In the genomic region with DNA sequence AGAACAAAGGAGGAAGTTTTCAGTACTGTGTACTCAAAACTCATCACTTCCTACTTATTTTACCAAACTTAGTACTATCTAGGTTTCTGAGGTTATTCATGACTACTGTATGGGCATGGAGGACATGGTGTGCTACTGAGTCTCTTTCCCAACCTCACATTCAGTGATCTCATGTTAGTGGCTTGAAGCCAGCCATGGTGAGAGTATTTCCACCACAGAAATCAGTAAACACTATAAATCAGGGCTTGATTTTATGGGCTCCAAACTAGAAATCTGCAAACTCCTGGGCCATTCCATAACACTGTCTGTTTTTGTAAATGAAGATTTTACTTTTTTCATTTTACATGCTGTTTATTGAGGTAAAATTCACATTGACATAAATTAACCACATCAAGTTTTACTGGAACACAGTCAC, we compare ENCODE assay signal across 8 cellular contexts. TPM values are rescaled to one million over a fixed set of nuclear protein-coding genes. Genes with fewer than 3 reads are reported as not detected.
A peak's percentile ranks its signal among the peaks of the same experiment; 100 is the strongest.
DNase-seq lines count a peak whose midpoint lies in the region; ATAC-seq and TF ChIP-seq lines count a peak whose summit lies in the region.

No MANE protein-coding gene starts in this region.

- peak; percentile 52 for ATAC-seq in activated naive CD8-positive, alpha-beta T cell treated with anti-CD3 and anti-CD28 coated beads, Interleukin-2, amount 10 ng/mL, durations not matched to agents 7 days and 5 days (ENCODE audit: low read depth)
- ATAC-seq in right cardiac atrium, result peak; percentile 79 to 84
- ATAC-seq in stimulated activated naive CD8-positive, alpha-beta T cell treated with anti-CD3 and anti-CD28 coated beads, Interleukin-15, Interleukin-2, amounts not matched to agents 100 U/mL and 50 U/mL, for 24 hours, result peak; percentile 70
- no peak for ATAC-seq in HG03045 (IDR thresholded peaks at IDR 0.05; ENCODE audit: unreplicated experiment)
- ATAC-seq in GM18505 (IDR thresholded peaks at IDR 0.05; ENCODE audit: unreplicated experiment), result no peak
- ATAC-seq in GM18909 (IDR thresholded peaks at IDR 0.05; ENCODE audit: poor library complexity, unreplicated experiment), result no peak

- POLR2A ChIA-PET in activated naive CD8-positive, alpha-beta T cell treated with anti-CD3 and anti-CD28 coated beads, Interleukin-2, amount 10 ng/mL, durations not matched to agents 7 days and 5 days (lab: Charles Lee), result no interaction called here

- peak overlapping the region; percentile 16 for H3K4me2 ChIP-seq in Karpas-422 (ENCODE audit: low read depth, low read length, poor library complexity, severe bottlenecking)

- H3K4me1 ChIP-seq in Karpas-422 (ENCODE audit: low read length) (peaks cover 95% of the 10 kb centered on the region), right cardiac atrium (ENCODE audit: control insufficient read depth, insufficient read depth, low read length) (peaks cover 30% of the 10 kb centered on the region)

- H3K4me3 ChIP-seq in Karpas-422 (ENCODE audit: low read length) (no peak overlapping the region), right cardiac atrium (ENCODE audit: low read length) (no peak overlapping the region)

- no peaks in the 10 kb centered on the region for H3K27me3 Mint-ChIP-seq in activated naive CD8-positive, alpha-beta T cell treated with anti-CD3 and anti-CD28 coated beads, Interleukin-2, amount 10 ng/mL, durations not matched to agents 7 days and 5 days

- H3K36me3 ChIP-seq in Karpas-422 (ENCODE audit: insufficient read depth, low read length), result no peaks in the 10 kb centered on the region

- H3K9me2 ChIP-seq in Karpas-422 (replicated peaks; ENCODE audit: insufficient read depth, low read length), result no peaks in the 10 kb centered on the region

- H3K27ac Mint-ChIP-seq in activated naive CD8-positive, alpha-beta T cell treated with anti-CD3 and anti-CD28 coated beads, Interleukin-2, amount 10 ng/mL, durations not matched to agents 7 days and 5 days, result no peak overlapping the region

- peak; percentile 40 for DNase-seq in Karpas-422
- DNase-seq in activated naive CD8-positive, alpha-beta T cell treated with anti-CD3 and anti-CD28 coated beads, Interleukin-2, amount 10 ng/mL, durations not matched to agents 7 days and 5 days, result no peak
- no peak for DNase-seq in right cardiac atrium
- DNase-seq in stimulated activated naive CD8-positive, alpha-beta T cell treated with anti-CD3 and anti-CD28 coated beads, Interleukin-15, Interleukin-2, amounts not matched to agents 100 U/mL and 50 U/mL, for 24 hours, result no peak
- DNase-seq in HuH-7 (ENCODE audit: low spot score), result no peak

- no peaks in the 10 kb centered on the region for H3K9me3 Mint-ChIP-seq in activated naive CD8-positive, alpha-beta T cell treated with anti-CD3 and anti-CD28 coated beads, Interleukin-2, amount 10 ng/mL, durations not matched to agents 7 days and 5 days

- peaks cover 99% of the 10 kb centered on the region for H3K79me2 ChIP-seq in Karpas-422 (ENCODE audit: low read length)

- H3K27me3 ChIP-seq in Karpas-422 (ENCODE audit: low read length) (no peaks in the 10 kb centered on the region), right cardiac atrium (ENCODE audit: control insufficient read depth, insufficient read depth) (no peaks in the 10 kb centered on the region)

- peaks cover 20% of the 10 kb centered on the region for H3K4me1 Mint-ChIP-seq in activated naive CD8-positive, alpha-beta T cell treated with anti-CD3 and anti-CD28 coated beads, Interleukin-2, amount 10 ng/mL, durations not matched to agents 7 days and 5 days

- peaks cover 76% of the 10 kb centered on the region for H4K20me1 ChIP-seq in Karpas-422 (ENCODE audit: insufficient read depth, low read depth, low read length)

- intact Hi-C loops in right cardiac atrium (cut with DNase I), result no loop called here

- TF ChIP-seq POLR2A in GM18505 (IDR thresholded peaks at IDR 0.05; ENCODE audit: borderline replicate concordance, extremely low read depth, insufficient read depth, insufficient read length), result no peak

- H3K9me3 ChIP-seq in Karpas-422 (ENCODE audit: low read length), result no peaks in the 10 kb centered on the region
- H3K9me3 ChIP-seq in right cardiac atrium (ENCODE audit: control insufficient read depth, low read length), result no peaks in the 10 kb centered on the region

- H2AFZ ChIP-seq in Karpas-422 (ENCODE audit: low read length), result no peak overlapping the region

- peak overlapping the region; percentile 20; the same call in 1 of the 2 replicates for H3K9ac ChIP-seq in Karpas-422 (ENCODE audit: low read length)

- H3K36me3 Mint-ChIP-seq in activated naive CD8-positive, alpha-beta T cell treated with anti-CD3 and anti-CD28 coated beads, Interleukin-2, amount 10 ng/mL, durations not matched to agents 7 days and 5 days, result peaks cover 2% of the 10 kb centered on the region

- peak overlapping the region; percentile 66 for H3K27ac ChIP-seq in Karpas-422 (ENCODE audit: low read length)
- H3K27ac ChIP-seq in right cardiac atrium (ENCODE audit: low read length), result peak overlapping the region; percentile 79

- H3K4me3 Mint-ChIP-seq in activated naive CD8-positive, alpha-beta T cell treated with anti-CD3 and anti-CD28 coated beads, Interleukin-2, amount 10 ng/mL, durations not matched to agents 7 days and 5 days, result no peak overlapping the region

RNA-seq across cellular contexts. Expression of a gene that starts 19.7 kb away (rescaled TPM):
- total RNA-seq in Karpas-422 (2014; rRNA removed; shearing (Covaris generic); ENCODE audit: low replicate concordance), result 15.0 and 23.7 TPM in 2 replicates
- total RNA-seq in activated naive CD8-positive, alpha-beta T cell treated with anti-CD3 and anti-CD28 coated beads, Interleukin-2, amount 10 ng/mL, durations not matched to agents 7 days and 5 days, result 10 to 100 TPM; 16.4 to 21.2 TPM
- 1 to 10 TPM; 5.3 to 6.1 (median 5.6) TPM for total RNA-seq in right cardiac atrium
- 4.5 TPM for polyA plus RNA-seq in right cardiac atrium

RNA-seq across cellular contexts. Expression of a gene that starts 36.1 kb away (rescaled TPM):
- 33.5 and 39.4 TPM in 2 replicates for total RNA-seq in Karpas-422 (2014; rRNA removed; shearing (Covaris generic); ENCODE audit: low replicate concordance)
- total RNA-seq in activated naive CD8-positive, alpha-beta T cell treated with anti-CD3 and anti-CD28 coated beads, Interleukin-2, amount 10 ng/mL, durations not matched to agents 7 days and 5 days, result 10 to 100 TPM; 43.4 to 44.5 TPM
- 10 to 100 TPM; 21.0 to 26.6 (median 25.8) TPM for total RNA-seq in right cardiac atrium
- 21.3 TPM for polyA plus RNA-seq in right cardiac atrium

RNA-seq across cellular contexts. Expression of a gene that starts 51.6 kb away (rescaled TPM):
- 59.8 and 62.0 TPM in 2 replicates for total RNA-seq in Karpas-422 (2014; rRNA removed; shearing (Covaris generic); ENCODE audit: low replicate concordance)
- 10 to 100 TPM; 63.6 to 68.8 TPM for total RNA-seq in activated naive CD8-positive, alpha-beta T cell treated with anti-CD3 and anti-CD28 coated beads, Interleukin-2, amount 10 ng/mL, durations not matched to agents 7 days and 5 days
- total RNA-seq in right cardiac atrium, result 10 to 100 TPM; 42.7 to 54.3 (median 45.9) TPM
- polyA plus RNA-seq in right cardiac atrium, result 62.6 TPM

RNA-seq across cellular contexts. Expression of a gene that starts 52.6 kb away (rescaled TPM):
- total RNA-seq in Karpas-422 (2014; rRNA removed; shearing (Covaris generic); ENCODE audit: low replicate concordance), result 12.9 and 21.2 TPM in 2 replicates
- total RNA-seq in activated naive CD8-positive, alpha-beta T cell treated with anti-CD3 and anti-CD28 coated beads, Interleukin-2, amount 10 ng/mL, durations not matched to agents 7 days and 5 days, result 1 to 10 TPM in 1 of 2 experiments, under 1 TPM in 1; 0.51 to 1.6 TPM
- total RNA-seq in right cardiac atrium, result 10 to 100 TPM in 3 of 4 donors, 1 to 10 TPM in 1; 6.8 to 17.0 (median 14.0) TPM
- polyA plus RNA-seq in right cardiac atrium, result 13.5 TPM

Comparison
In these comparisons a context has a peak if more than half of its experiments do, and no peak if none do; other contexts are left out.
1. ATAC-seq: peak in activated naive CD8-positive, alpha-beta T cell treated with anti-CD3 and anti-CD28 coated beads, Interleukin-2, amount 10 ng/mL, durations not matched to agents 7 days and 5 days (single experiment), right cardiac atrium (2 of 2) and stimulated activated naive CD8-positive, alpha-beta T cell treated with anti-CD3 and anti-CD28 coated beads, Interleukin-15, Interleukin-2, amounts not matched to agents 100 U/mL and 50 U/mL, for 24 hours (single experiment); none in HG03045 (single experiment), GM18505 (single experiment) and GM18909 (single experiment).